ENCODE assay signal across 11 cellular contexts in the genomic region with DNA sequence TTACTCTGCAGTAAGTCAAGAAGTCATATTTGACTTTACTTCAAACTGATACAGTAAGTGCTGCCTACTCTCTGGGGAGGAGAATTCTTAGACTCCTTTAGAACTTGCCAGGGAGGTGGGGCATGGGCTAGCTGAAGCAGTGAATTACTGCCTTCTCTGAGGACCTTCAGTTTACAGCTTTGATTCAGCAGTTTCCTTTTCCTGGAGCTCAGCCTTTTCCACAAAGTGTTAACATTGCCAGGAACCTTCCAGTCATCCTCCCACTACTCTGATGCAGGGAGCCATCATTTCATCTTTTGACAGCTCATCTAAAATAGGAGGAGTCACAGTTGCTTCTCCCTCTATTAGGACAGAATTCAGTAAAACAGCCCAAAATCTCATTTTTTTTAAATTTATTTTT. TPM values are rescaled to one million over a fixed set of nuclear protein-coding genes. Genes with fewer than 3 reads are reported as not detected.
DNase-seq lines count a peak whose midpoint lies in the region; ATAC-seq and TF ChIP-seq lines count a peak whose summit lies in the region.
"Had no signal": no experiment of that assay in that cellular context is flagged by ENCODE, and none has a peak within 500 bp of the region (broad histone marks: within the 10 kb centered on the region; RNA-seq: fewer than 3 reads in every experiment).

No MANE protein-coding gene starts in this region.

- H2AFZ ChIP-seq in SU-DHL-6 (ENCODE audit: low read depth, low read length, severe bottlenecking), result no peak overlapping the region

- peaks cover 24 to 44% of the 10 kb centered on the region in 2 donors for H3K36me3 Mint-ChIP-seq in stimulated activated naive B cell treated with anti-CD40 and anti-IgM and Interleukin-4, amounts not matched to agents 10 μg/mL and 1 μg/mL and 100 μg/mL, for 72 hours

- H3K4me3 ChIP-seq in right atrium auricular region (no peak overlapping the region), SU-DHL-6 (ENCODE audit: insufficient read depth, low read length, poor library complexity, severe bottlenecking) (no peak overlapping the region), fibroblast of pulmonary artery (replicated peaks; ENCODE audit: low read depth, low read length) (no peak overlapping the region), BE2C (ENCODE audit: low read depth, low read length) (no peak overlapping the region)
- H3K4me3 ChIP-seq: BLaER1, thoracic aorta had no signal

- no peak for DNase-seq in Right ventricle myocardium inferior (ENCODE audit: missing footprints)
- no peak for DNase-seq in right atrium auricular region (ENCODE audit: low spot score)
- peak; percentile 35 for DNase-seq in fibroblast of pulmonary artery (ENCODE audit: low read depth)
- no peak for DNase-seq in stimulated activated naive B cell treated with anti-CD40 and anti-IgM and Interleukin-4, amounts not matched to agents 10 μg/mL and 1 μg/mL and 100 μg/mL, for 72 hours
- DNase-seq in BE2C, result no peak

- H3K4me1 Mint-ChIP-seq in stimulated activated naive B cell treated with anti-CD40 and anti-IgM and Interleukin-4, amounts not matched to agents 10 μg/mL and 1 μg/mL and 100 μg/mL, for 72 hours, result peaks cover 2 to 8% of the 10 kb centered on the region in 2 donors

- H3K36me3 ChIP-seq in right atrium auricular region (peaks cover 75% of the 10 kb centered on the region), SU-DHL-6 (ENCODE audit: low read length) (peaks cover 38% of the 10 kb centered on the region), BE2C (peaks cover 76% of the 10 kb centered on the region)

- H3K9ac ChIP-seq in SU-DHL-6 (ENCODE audit: low read length), result no peak overlapping the region
- H3K9ac ChIP-seq: BLaER1 had no signal

- no peaks in the 10 kb centered on the region for H3K79me2 ChIP-seq in SU-DHL-6 (ENCODE audit: insufficient read depth, low read length)

- no peak overlapping the region for H3K4me3 Mint-ChIP-seq in stimulated activated naive B cell treated with anti-CD40 and anti-IgM and Interleukin-4, amounts not matched to agents 10 μg/mL and 1 μg/mL and 100 μg/mL, for 72 hours
- H3K4me3 Mint-ChIP-seq: dendritic cell treated with granulocyte-macrophage colony-stimulating factor and Interleukin-4, amounts not matched to agents 40 ng/mL and 50 ng/mL, for 4 days had no signal

- H3K9me2 ChIP-seq in SU-DHL-6 (replicated peaks; ENCODE audit: insufficient read depth, low read length), result no peaks in the 10 kb centered on the region

- H3K27ac Mint-ChIP-seq in stimulated activated naive B cell treated with anti-CD40 and anti-IgM and Interleukin-4, amounts not matched to agents 10 μg/mL and 1 μg/mL and 100 μg/mL, for 72 hours, result peak overlapping the region; percentile 20
- H3K27ac Mint-ChIP-seq: dendritic cell treated with granulocyte-macrophage colony-stimulating factor and Interleukin-4, amounts not matched to agents 40 ng/mL and 50 ng/mL, for 4 days had no signal

- H3K9me3 Mint-ChIP-seq in stimulated activated naive B cell treated with anti-CD40 and anti-IgM and Interleukin-4, amounts not matched to agents 10 μg/mL and 1 μg/mL and 100 μg/mL, for 72 hours, result no peaks in the 10 kb centered on the region
- H3K9me3 Mint-ChIP-seq: dendritic cell treated with granulocyte-macrophage colony-stimulating factor and Interleukin-4, amounts not matched to agents 40 ng/mL and 50 ng/mL, for 4 days had no signal

- TF ChIP-seq CTCF in right atrium auricular region (IDR thresholded peaks at IDR 0.05) (no peak), SU-DHL-6 (IDR thresholded peaks at IDR 0.05; ENCODE audit: insufficient read depth, low read length, poor library complexity, severe bottlenecking) (no peak), fibroblast of pulmonary artery (IDR thresholded peaks at IDR 0.05; ENCODE audit: low read length, missing control alignments) (no peak), BE2C (IDR thresholded peaks at IDR 0.05; ENCODE audit: low read depth, low read length) (no peak)

- peak; percentile 58 for ATAC-seq in Right ventricle myocardium inferior
- ATAC-seq in stimulated activated naive B cell treated with anti-CD40 and anti-IgM and Interleukin-4, amounts not matched to agents 10 μg/mL and 1 μg/mL and 100 μg/mL, for 72 hours (replicated peaks), result no peak
- no peak for ATAC-seq in HG02840 (IDR thresholded peaks at IDR 0.05; ENCODE audit: low FRiP score, unreplicated experiment)
- no peak for ATAC-seq in HG02798 (IDR thresholded peaks at IDR 0.05; ENCODE audit: poor library complexity, unreplicated experiment)

- intact Hi-C loops in Right ventricle myocardium inferior (cut with DNase I), result loop anchor here (1.0 kb wide), 2 partner anchors 104 to 126 kb away; no protein-coding TSS in a partner anchor

- H3K4me1 ChIP-seq in right atrium auricular region (no peaks in the 10 kb centered on the region), BE2C (no peaks in the 10 kb centered on the region)
- H3K4me1 ChIP-seq: BLaER1 had no signal

- H3K27me3 Mint-ChIP-seq in stimulated activated naive B cell treated with anti-CD40 and anti-IgM and Interleukin-4, amounts not matched to agents 10 μg/mL and 1 μg/mL and 100 μg/mL, for 72 hours, result no peaks in the 10 kb centered on the region
- H3K27me3 Mint-ChIP-seq: dendritic cell treated with granulocyte-macrophage colony-stimulating factor and Interleukin-4, amounts not matched to agents 40 ng/mL and 50 ng/mL, for 4 days had no signal

- H3K9me3 ChIP-seq in right atrium auricular region, result no peaks in the 10 kb centered on the region
- no peaks in the 10 kb centered on the region for H3K9me3 ChIP-seq in SU-DHL-6 (ENCODE audit: insufficient read depth, low read length)
- no peaks in the 10 kb centered on the region for H3K9me3 ChIP-seq in BE2C
- H3K9me3 ChIP-seq: BLaER1, thoracic aorta had no signal

- H3F3A ChIP-seq in SU-DHL-6 (ENCODE audit: insufficient read depth), result peaks cover 12% of the 10 kb centered on the region

- H3K27ac ChIP-seq in right atrium auricular region (no peak overlapping the region), SU-DHL-6 (ENCODE audit: low read depth, low read length) (0 out of 2 replicates have a peak overlapping the region, but pooled peaks have one; percentile 17)
- H3K27ac ChIP-seq: BLaER1 had no signal

- H3K27me3 ChIP-seq in right atrium auricular region (no peaks in the 10 kb centered on the region), SU-DHL-6 (ENCODE audit: low read length) (no peaks in the 10 kb centered on the region), BE2C (no peaks in the 10 kb centered on the region)
- H3K27me3 ChIP-seq: BLaER1 had no signal

- no peak overlapping the region for H3K4me2 ChIP-seq in SU-DHL-6 (ENCODE audit: low read depth, low read length, poor library complexity, severe bottlenecking)
- H3K4me2 ChIP-seq: BLaER1 had no signal

- no peaks in the 10 kb centered on the region for H4K20me1 ChIP-seq in SU-DHL-6 (ENCODE audit: low read depth, low read length)

RNA-seq across cellular contexts. Expression of gene PLCG1, which starts 42.7 kb away (rescaled TPM):
- total RNA-seq in Right ventricle myocardium inferior, result 43.4 TPM
- total RNA-seq in right atrium auricular region, result 10 to 100 TPM; 24.1 to 59.5 TPM
- polyA plus RNA-seq in BE2C (2012; ENCODE audit: insufficient read depth, insufficient read length, low read depth), result 123 TPM
